ENCODE assay signal across 1 cellular context in genomic region chr9:37769306-37769705, GRCh38.
TF ChIP-seq lines count a peak whose summit lies in the region.

No MANE protein-coding gene starts in this region.

TF ChIP-seq in K562, 482 proteins besides CTCF, POLR2A, EP300 and RAD21 (continued from another document):
- TF ChIP-seq ARID1B (IDR thresholded peaks at IDR 0.05) (peak; percentile 88), NRF1 (conservative IDR thresholded peaks at IDR 0.05 in 1 of 2, IDR thresholded peaks at IDR 0.05 in 1 of 2) (peak; percentile 71 to 73), ZNF592 (IDR thresholded peaks at IDR 0.05) (peak; percentile 87), CBFA2T2 (conservative IDR thresholded peaks at IDR 0.05) (peak; percentile 64), SAP30 (IDR thresholded peaks at IDR 0.05; ENCODE audit: borderline replicate concordance, insufficient read depth, low read depth, low read length, poor library complexity, severe bottlenecking) (no peak), GABPB2 (CRISPR knock-in tag; conservative IDR thresholded peaks at IDR 0.05) (no peak), HMBOX1 (IDR thresholded peaks at IDR 0.05) (peak; percentile 97), GATA2 (CRISPR knock-in tag; IDR thresholded peaks at IDR 0.05) (0 out of 2 replicates have a peak, but pooled peaks have one; percentile 46), MED1 (CRISPR knock-in tag; IDR thresholded peaks at IDR 0.05; ENCODE audit: borderline replicate concordance) (no peak), RB1 (IDR thresholded peaks at IDR 0.05; ENCODE audit: low read depth) (peak; percentile 57; the same call in 1 of the 2 replicates), ZNF518B (CRISPR knock-in tag; IDR thresholded peaks at IDR 0.05) (no peak), ZSCAN32 (CRISPR knock-in tag; IDR thresholded peaks at IDR 0.05) (no peak), ETV1 (tag; conservative IDR thresholded peaks at IDR 0.05; ENCODE audit: low read depth) (0 out of 2 replicates have a peak, but pooled peaks have one; percentile 14), TRIM28 (IDR thresholded peaks at IDR 0.05) (no peak; the same call in 1 of the 2 replicates), PHTF2 (CRISPR knock-in tag; IDR thresholded peaks at IDR 0.05) (no peak), MYC (IDR thresholded peaks at IDR 0.05; ENCODE audit: low read depth, low read length) (0 out of 2 replicates have a peak, but pooled peaks have one; percentile 42), MYC (CRISPR knock-in tag; IDR thresholded peaks at IDR 0.05; ENCODE audit: borderline replicate concordance, low read depth) (no peak), ZEB2 (IDR thresholded peaks at IDR 0.05) (peak; percentile 49; the same call in 1 of the 2 replicates), USF1 (CRISPR knock-in tag; IDR thresholded peaks at IDR 0.05) (peak; percentile 35; the same call in 1 of the 2 replicates), L3MBTL2 (IDR thresholded peaks at IDR 0.05) (peak; percentile 99), FOXJ2 (tag; IDR thresholded peaks at IDR 0.05) (no peak), HNRNPH1 (optimal IDR thresholded peaks at IDR 0.05; ENCODE audit: low read depth, low read length) (no peak), TCF3 (CRISPR knock-in tag; IDR thresholded peaks at IDR 0.05) (peak; percentile 86), MGA (IDR thresholded peaks at IDR 0.05) (peak; percentile 98), STAT5A (IDR thresholded peaks at IDR 0.05; ENCODE audit: borderline replicate concordance, low read length) (peak; percentile 84), NBN (IDR thresholded peaks at IDR 0.05; ENCODE audit: low read depth) (peak; percentile 80), PRMT5 (CRISPR knock-in tag; IDR thresholded peaks at IDR 0.05) (no peak)
